Comparison of ENCODE assay signal across 2 cellular contexts in genomic region chr1:193188915-193189314, GRCh38. TPM values are rescaled to one million over a fixed set of nuclear protein-coding genes. Genes with fewer than 3 reads are reported as not detected.
"Had no signal": no experiment of that assay in that cellular context is flagged by ENCODE, and none has a peak within 500 bp of the region (broad histone marks: within the 10 kb centered on the region; RNA-seq: fewer than 3 reads in every experiment).

No MANE protein-coding gene starts in this region.

RNA-seq across cellular contexts. Expression of gene B3GALT2, which starts 2.5 kb away (rescaled TPM):
- total RNA-seq: activated naive CD8-positive, alpha-beta T cell treated with anti-CD3 and anti-CD28 coated beads for 36 hours; activated T-helper 2 cell treated with anti-CD3 and anti-CD28 coated beads, Interferon-gamma antibody, Interleukin-2, Interleukin-4, amounts not matched to agents 10 μg/mL and 5 μg/mL and 100 μg/mL, durations not matched to agents 14 hours and 24 hours and 36 hours had no signal
